Comparison of ENCODE assay signal across 9 cellular contexts in the genomic region with DNA sequence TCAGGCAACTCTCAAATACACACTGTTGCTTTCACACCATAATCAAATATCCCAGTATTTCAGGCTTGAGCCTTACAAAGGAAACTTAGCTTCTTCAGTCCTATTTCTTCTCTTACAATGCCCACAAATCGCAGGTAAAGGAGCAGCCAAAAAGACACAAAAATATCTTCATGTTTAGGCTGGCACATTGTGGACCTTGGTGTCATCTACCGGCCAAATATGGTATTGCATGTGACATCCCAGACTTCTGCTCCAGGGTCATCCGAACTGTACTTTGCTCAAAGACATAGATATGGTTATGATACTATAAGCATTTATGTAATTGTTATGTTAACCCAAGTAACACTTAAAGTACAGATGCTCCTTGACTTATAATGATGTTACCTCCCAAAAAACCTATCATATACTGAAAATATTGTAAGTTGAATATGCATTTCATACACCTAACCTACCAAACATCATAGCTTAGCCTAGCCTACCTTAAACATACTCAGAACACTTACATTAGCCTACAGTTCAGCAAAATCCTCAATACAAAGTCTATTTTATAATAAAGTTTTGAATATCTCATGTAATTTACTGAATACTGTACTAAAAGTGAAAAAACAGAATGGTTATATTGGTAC. TPM values are rescaled to one million over a fixed set of nuclear protein-coding genes. Genes with fewer than 3 reads are reported as not detected.
DNase-seq lines count a peak whose midpoint lies in the region; ATAC-seq, FAIRE-seq and TF ChIP-seq lines count a peak whose summit lies in the region.
"Had no signal": no experiment of that assay in that cellular context is flagged by ENCODE, and none has a peak within 500 bp of the region (broad histone marks: within the 10 kb centered on the region; RNA-seq: fewer than 3 reads in every experiment).

No MANE protein-coding gene starts in this region.

- WGBS in gastroesophageal sphincter (ENCODE audit: low coverage in 1 of 2), 2 donors = 0 to 8% methylated on average over 3 of the region's 3 CpGs
- WGBS in prostate gland = 4% methylated on average over 3 of the region's 3 CpGs

- H3K9me3 ChIP-seq in gastroesophageal sphincter (no peaks in the 10 kb centered on the region), prostate gland (no peaks in the 10 kb centered on the region)

- TF ChIP-seq CTCF in gastroesophageal sphincter (IDR thresholded peaks at IDR 0.05) (peak; percentile 83 to 94 (median 86)), prostate gland (IDR thresholded peaks at IDR 0.05) (peak; percentile 83 to 96 (median 90))

- H3K9me3 Mint-ChIP-seq in activated T-helper 2 cell treated with anti-CD3 and anti-CD28 coated beads, Interferon-gamma antibody, Interleukin-2, Interleukin-4, amounts not matched to agents 10 μg/mL and 5 μg/mL and 100 μg/mL, durations not matched to agents 14 hours and 24 hours and 36 hours = no peaks in the 10 kb centered on the region
- H3K9me3 Mint-ChIP-seq in stimulated activated memory B cell treated with anti-CD40 and anti-IgM and Interleukin-4, amounts not matched to agents 10 μg/mL and 1 μg/mL and 100 μg/mL, for 72 hours = no peaks in the 10 kb centered on the region

- no peaks in the 10 kb centered on the region for H3K36me3 ChIP-seq in gastroesophageal sphincter
- no peaks in the 10 kb centered on the region for H3K36me3 ChIP-seq in prostate gland

- DNase-seq in DMS53 (lab: John Stamatoyannopoulos, UW) (peak; percentile 68), RCC 7860 (ENCODE audit: low spot score) (peak; percentile 25), prostate gland (ENCODE audit: low spot score) (peak; percentile 40)
- DNase-seq in activated T-helper 2 cell treated with anti-CD3 and anti-CD28 coated beads, Interferon-gamma antibody, Interleukin-2, Interleukin-4, amounts not matched to agents 10 μg/mL and 5 μg/mL and 100 μg/mL, durations not matched to agents 14 hours and 24 hours and 36 hours (ENCODE audit: low spot score) = peak; percentile 23

- intact Hi-C loops in activated T-helper 2 cell treated with anti-CD3 and anti-CD28 coated beads, Interferon-gamma antibody, Interleukin-2, Interleukin-4, amounts not matched to agents 10 μg/mL and 5 μg/mL and 100 μg/mL, durations not matched to agents 14 hours and 24 hours and 36 hours (cut with micrococcal nuclease) = loop anchor here (5.0 to 10.0 kb wide), 2 partner anchors 575 to 902 kb away; no protein-coding TSS in a partner anchor
- intact Hi-C loops in prostate gland (cut with DNase I) = loop anchor here (10.0 kb wide), 1 partner anchor 905 kb away; no protein-coding TSS in a partner anchor

- H3K27ac Mint-ChIP-seq in activated T-helper 2 cell treated with anti-CD3 and anti-CD28 coated beads, Interferon-gamma antibody, Interleukin-2, Interleukin-4, amounts not matched to agents 10 μg/mL and 5 μg/mL and 100 μg/mL, durations not matched to agents 14 hours and 24 hours and 36 hours = no peak overlapping the region
- no peak overlapping the region for H3K27ac Mint-ChIP-seq in stimulated activated memory B cell treated with anti-CD40 and anti-IgM and Interleukin-4, amounts not matched to agents 10 μg/mL and 1 μg/mL and 100 μg/mL, for 72 hours
- H3K27ac Mint-ChIP-seq: activated naive CD8-positive, alpha-beta T cell had no signal

- TF ChIP-seq EP300 in gastroesophageal sphincter (IDR thresholded peaks at IDR 0.05) = no peak

- H3K27ac ChIP-seq in gastroesophageal sphincter = no peak overlapping the region
- no peak overlapping the region for H3K27ac ChIP-seq in prostate gland

- H3K4me3 Mint-ChIP-seq in activated T-helper 2 cell treated with anti-CD3 and anti-CD28 coated beads, Interferon-gamma antibody, Interleukin-2, Interleukin-4, amounts not matched to agents 10 μg/mL and 5 μg/mL and 100 μg/mL, durations not matched to agents 14 hours and 24 hours and 36 hours (ENCODE audit: low read depth) = no peak overlapping the region
- H3K4me3 Mint-ChIP-seq in stimulated activated memory B cell treated with anti-CD40 and anti-IgM and Interleukin-4, amounts not matched to agents 10 μg/mL and 1 μg/mL and 100 μg/mL, for 72 hours = no peak overlapping the region
- H3K4me3 Mint-ChIP-seq: activated naive CD8-positive, alpha-beta T cell had no signal

- peaks cover 25% of the 10 kb centered on the region for H3K27me3 Mint-ChIP-seq in activated T-helper 2 cell treated with anti-CD3 and anti-CD28 coated beads, Interferon-gamma antibody, Interleukin-2, Interleukin-4, amounts not matched to agents 10 μg/mL and 5 μg/mL and 100 μg/mL, durations not matched to agents 14 hours and 24 hours and 36 hours (ENCODE audit: low read depth)
- H3K27me3 Mint-ChIP-seq in stimulated activated memory B cell treated with anti-CD40 and anti-IgM and Interleukin-4, amounts not matched to agents 10 μg/mL and 1 μg/mL and 100 μg/mL, for 72 hours = peaks cover 43% of the 10 kb centered on the region

- H3K4me1 Mint-ChIP-seq in activated T-helper 2 cell treated with anti-CD3 and anti-CD28 coated beads, Interferon-gamma antibody, Interleukin-2, Interleukin-4, amounts not matched to agents 10 μg/mL and 5 μg/mL and 100 μg/mL, durations not matched to agents 14 hours and 24 hours and 36 hours (ENCODE audit: low read depth) = no peaks in the 10 kb centered on the region
- H3K4me1 Mint-ChIP-seq in stimulated activated memory B cell treated with anti-CD40 and anti-IgM and Interleukin-4, amounts not matched to agents 10 μg/mL and 1 μg/mL and 100 μg/mL, for 72 hours = no peaks in the 10 kb centered on the region

- H3K4me3 ChIP-seq in gastroesophageal sphincter = no peak overlapping the region
- no peak overlapping the region for H3K4me3 ChIP-seq in prostate gland

- H3K36me3 Mint-ChIP-seq in activated T-helper 2 cell treated with anti-CD3 and anti-CD28 coated beads, Interferon-gamma antibody, Interleukin-2, Interleukin-4, amounts not matched to agents 10 μg/mL and 5 μg/mL and 100 μg/mL, durations not matched to agents 14 hours and 24 hours and 36 hours (ENCODE audit: low read depth) = no peaks in the 10 kb centered on the region
- H3K36me3 Mint-ChIP-seq in stimulated activated memory B cell treated with anti-CD40 and anti-IgM and Interleukin-4, amounts not matched to agents 10 μg/mL and 1 μg/mL and 100 μg/mL, for 72 hours = no peaks in the 10 kb centered on the region
- H3K36me3 Mint-ChIP-seq: activated naive CD8-positive, alpha-beta T cell had no signal

- H3K4me1 ChIP-seq in gastroesophageal sphincter (no peaks in the 10 kb centered on the region), prostate gland (replicated peaks) (no peaks in the 10 kb centered on the region)

- H3K27me3 ChIP-seq in gastroesophageal sphincter = no peaks in the 10 kb centered on the region
- H3K27me3 ChIP-seq in prostate gland (replicated peaks; ENCODE audit: insufficient read depth) = no peaks in the 10 kb centered on the region

- ATAC-seq in HG03159 (IDR thresholded peaks at IDR 0.05; ENCODE audit: unreplicated experiment) (peak; percentile 52), gastroesophageal sphincter (no peak), GM18517 (IDR thresholded peaks at IDR 0.05; ENCODE audit: unreplicated experiment) (no peak)
- no peak for ATAC-seq in stimulated activated memory B cell treated with anti-CD40 and anti-IgM and Interleukin-4, amounts not matched to agents 10 μg/mL and 1 μg/mL and 100 μg/mL, for 72 hours

- FAIRE-seq in RCC 7860 (lab: Jason Lieb, UNC) = peak; percentile 24

- TF ChIP-seq POLR2A in gastroesophageal sphincter (IDR thresholded peaks at IDR 0.05) (no peak), prostate gland (IDR thresholded peaks at IDR 0.05) (no peak)

RNA-seq across cellular contexts. Expression of a gene that starts 4.6 kb away (rescaled TPM):
- total RNA-seq in activated T-helper 2 cell treated with anti-CD3 and anti-CD28 coated beads, Interferon-gamma antibody, Interleukin-2, Interleukin-4, amounts not matched to agents 10 μg/mL and 5 μg/mL and 100 μg/mL, durations not matched to agents 14 hours and 24 hours and 36 hours = not detected in 2 replicates
- total RNA-seq in gastroesophageal sphincter (not detected), prostate gland (not detected)

RNA-seq across cellular contexts. Expression of a gene that starts 30.0 kb away (rescaled TPM):
- total RNA-seq in activated T-helper 2 cell treated with anti-CD3 and anti-CD28 coated beads, Interferon-gamma antibody, Interleukin-2, Interleukin-4, amounts not matched to agents 10 μg/mL and 5 μg/mL and 100 μg/mL, durations not matched to agents 14 hours and 24 hours and 36 hours = 0.34 TPM in 2 replicates
- total RNA-seq in gastroesophageal sphincter (under 1 TPM in 3 of 4 donors, not detected in 1; 0.31 to 0.47 (median 0.40) TPM), prostate gland (10 to 100 TPM in 1 of 2 donors, 1 to 10 TPM in 1; 2.0 to 11.3 TPM)

RNA-seq across cellular contexts. Expression of a gene that starts 43.4 kb away (rescaled TPM):
- 17.0 and 21.1 TPM in 2 replicates for total RNA-seq in activated T-helper 2 cell treated with anti-CD3 and anti-CD28 coated beads, Interferon-gamma antibody, Interleukin-2, Interleukin-4, amounts not matched to agents 10 μg/mL and 5 μg/mL and 100 μg/mL, durations not matched to agents 14 hours and 24 hours and 36 hours
- total RNA-seq in gastroesophageal sphincter (10 to 100 TPM; 17.8 to 90.1 (median 44.8) TPM), prostate gland (10 to 100 TPM; 19.4 to 30.7 TPM)
